Comparison of ENCODE assay signal across 25 cellular contexts in the genomic region with DNA sequence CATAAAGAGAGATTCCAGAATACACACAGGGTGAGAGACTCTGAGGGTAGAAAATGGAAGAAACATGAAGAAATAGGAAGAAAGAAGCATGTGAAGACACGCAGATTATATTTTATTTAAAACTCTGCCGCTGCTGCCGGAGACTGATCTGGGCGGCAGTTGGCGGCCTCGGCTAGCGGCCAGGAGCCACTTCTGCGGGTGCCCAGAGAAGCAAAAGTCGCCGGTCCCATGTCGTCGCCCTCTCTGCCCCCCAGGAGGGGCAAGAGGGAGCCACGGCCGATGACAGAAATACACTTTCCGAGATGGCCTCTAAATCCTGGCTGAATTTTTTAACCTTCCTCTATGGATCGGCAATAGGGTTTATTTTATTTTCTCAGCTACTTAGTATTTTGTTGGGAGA. TPM values are rescaled to one million over a fixed set of nuclear protein-coding genes. Genes with fewer than 3 reads are reported as not detected.
A peak's percentile ranks its signal among the peaks of the same experiment; 100 is the strongest.
DNase-seq lines count a peak whose midpoint lies in the region; ATAC-seq, FAIRE-seq and TF ChIP-seq lines count a peak whose summit lies in the region.
"Had no signal": no experiment of that assay in that cellular context is flagged by ENCODE, and none has a peak within 500 bp of the region (broad histone marks: within the 10 kb centered on the region; RNA-seq: fewer than 3 reads in every experiment).

No MANE protein-coding gene starts in this region.

- H2AK9ac ChIP-seq in IMR-90 (replicated peaks; ENCODE audit: low read depth, low read length, poor library complexity): no peak overlapping the region

- H2AFZ ChIP-seq in IMR-90 (replicated peaks; ENCODE audit: low read length, poor library complexity) (no peak overlapping the region), K562 (ENCODE audit: low read depth, low read length) (peak overlapping the region; percentile 22; the same call in 1 of the 2 replicates), neuron (ENCODE audit: low read depth, low read length) (peak overlapping the region; percentile 36)

- ATAC-seq in IMR-90 (ENCODE audit: low read depth) (no peak), K562 (no peak), HG03460 (IDR thresholded peaks at IDR 0.05; ENCODE audit: unreplicated experiment) (no peak)
- ATAC-seq: HCT116 had no signal

- H3K27me3 ChIP-seq in IMR-90 (ENCODE audit: control insufficient read depth, insufficient read depth, low read length) (no peaks in the 10 kb centered on the region), K562 (ENCODE audit: control insufficient read depth in 2 of 2, insufficient read depth in 2 of 2, low read length in 2 of 2) (no peaks in the 10 kb centered on the region), neuron (ENCODE audit: insufficient read depth, low read length) (no peaks in the 10 kb centered on the region)
- H3K27me3 ChIP-seq: BE2C; BLaER1 treated with 17β-estradiol and CSF1 and Interleukin-3, amounts not matched to agents 10 nM and 100 nM had no signal

- peaks cover 40% of the 10 kb centered on the region for H3K4me1 Mint-ChIP-seq in CD14-positive monocyte
- no peaks in the 10 kb centered on the region for H3K4me1 Mint-ChIP-seq in type B pancreatic cell (ENCODE audit: unreplicated experiment)

- in situ Hi-C loops in IMR-90 (cut with MboI; ENCODE audit: low sequenced_read_pairs) (no loop called here), K562 (cut with MboI) (no loop called here)

- DNase-seq in CD14-positive monocyte (ENCODE audit: low spot score) (no peak), IMR-90 (no peak), K562 (ENCODE audit: extremely low read depth in 1 of 4, low spot score in 3 of 4) (no peak), NK-92 (lab: John Stamatoyannopoulos, UW; ENCODE audit: unreplicated experiment) (no peak), Ammon's horn (ENCODE audit: low spot score) (no peak), type B pancreatic cell (ENCODE audit: extremely low spot score, unreplicated experiment) (no peak)
- DNase-seq: BE2C; Calu3; CD4-positive, alpha-beta memory T cell; COR-L47; DMS53; DMS79 treated with DMSO at 0.1 percent for 48 hours; GF-D8; H9 had no signal

- no peak overlapping the region for H3K4me2 ChIP-seq in IMR-90 (ENCODE audit: low read depth, low read length)
- no peak overlapping the region for H3K4me2 ChIP-seq in K562 (ENCODE audit: insufficient read depth, low read length)

- H3K4ac ChIP-seq in IMR-90 (ENCODE audit: low read depth, low read length): no peak overlapping the region

- TF ChIP-seq POLR2A in IMR-90 (IDR thresholded peaks at IDR 0.05; ENCODE audit: low read depth, low read length) (no peak), K562 (conservative IDR thresholded peaks at IDR 0.05) (no peak)

- H3K36me3 Mint-ChIP-seq in CD14-positive monocyte (no peaks in the 10 kb centered on the region), type B pancreatic cell (no peaks in the 10 kb centered on the region)
- H3K36me3 Mint-ChIP-seq: CD4-positive, alpha-beta memory T cell had no signal

- H2BK20ac ChIP-seq in IMR-90 (ENCODE audit: low read depth, low read length): peak overlapping the region; percentile 29; the same call in 1 of the 2 replicates

- H4K20me1 ChIP-seq in IMR-90 (ENCODE audit: insufficient read depth, low read length) (no peaks in the 10 kb centered on the region), K562 (replicated peaks; ENCODE audit: control insufficient read depth, insufficient read depth, low read length) (no peaks in the 10 kb centered on the region)
- H4K20me1 ChIP-seq: BLaER1 treated with 17β-estradiol and CSF1 and Interleukin-3, amounts not matched to agents 10 nM and 100 nM had no signal

- TF ChIP-seq RAD21 in IMR-90 (IDR thresholded peaks at IDR 0.05; ENCODE audit: low read length) (no peak), K562 (CRISPR knock-in tag; conservative IDR thresholded peaks at IDR 0.05 in 1 of 2, IDR thresholded peaks at IDR 0.05 in 1 of 2) (no peak)

- H4K8ac ChIP-seq in IMR-90 (ENCODE audit: low read depth in 2 of 2, low read length in 2 of 2): no peak overlapping the region

- H3K18ac ChIP-seq in IMR-90 (ENCODE audit: low read depth, low read length): no peak overlapping the region

- WGBS in IMR-90 (ENCODE audit: extremely low coverage in 2 of 2, insufficient read length in 1 of 2), 2 experiments: 97% methylated on average over 10 of the region's 16 CpGs; no CpG with 5 or more reads in 1 of the 2 experiments
- 54% methylated on average over 16 of the region's 16 CpGs for WGBS in K562 (ENCODE audit: insufficient coverage, low coverage, missing lambda C conversion rate)

- H3K27ac ChIP-seq in IMR-90 (ENCODE audit: insufficient read depth, low read length) (no peak overlapping the region), K562 (ENCODE audit: extremely low read depth, low read depth, low read length) (no peak overlapping the region)
- H3K27ac ChIP-seq: 22Rv1 had no signal

- H3K9ac ChIP-seq in IMR-90 (ENCODE audit: low read depth, low read length) (no peak overlapping the region), K562 (ENCODE audit: insufficient read depth in 1 of 2, low read depth in 2 of 2, low read length in 2 of 2) (no peak overlapping the region)

- intact Hi-C loops in CD14-positive monocyte (cut with micrococcal nuclease) (loop anchor here (5.0 to 10.0 kb wide), 2 partner anchors 35 to 197 kb away; partner anchors contain the start of gene IL6ST (in 1 of the 2)), IMR-90 (cut with micrococcal nuclease) (loop anchor here (10.0 kb wide), 1 partner anchor 867 kb away; no protein-coding TSS in a partner anchor), K562 (cut with micrococcal nuclease) (no loop called here)

- H3K56ac ChIP-seq in IMR-90 (ENCODE audit: extremely low read depth, insufficient read depth, low read length): no peak overlapping the region

- H3K27ac Mint-ChIP-seq in CD14-positive monocyte (peak overlapping the region in 6 of 7 donors; percentile 69 to 92 (median 80)), type B pancreatic cell (no peak overlapping the region)
- H3K27ac Mint-ChIP-seq: H9 had no signal

- H2BK15ac ChIP-seq in IMR-90 (ENCODE audit: low read depth, low read length): no peak overlapping the region; the same call in 2 of the 3 replicates

- H2BK5ac ChIP-seq in IMR-90 (ENCODE audit: low read depth, low read length, poor library complexity, severe bottlenecking): no peak overlapping the region

- no peak overlapping the region for H3K23ac ChIP-seq in IMR-90 (ENCODE audit: low read depth, low read length)

- H3K9me1 ChIP-seq in IMR-90 (ENCODE audit: insufficient read depth, low read length): no peaks in the 10 kb centered on the region
- no peaks in the 10 kb centered on the region for H3K9me1 ChIP-seq in K562 (ENCODE audit: control insufficient read depth, insufficient read depth, low read length)

- no peak overlapping the region for H3K14ac ChIP-seq in IMR-90 (replicated peaks; ENCODE audit: low read depth, low read length)

- dilution Hi-C loops in IMR-90 (cut with HindIII; ENCODE audit: low sequenced_read_pairs, unreplicated experiment): no loop called here

- H3K4me3 ChIP-seq in IMR-90 (ENCODE audit: insufficient read depth, low read depth, low read length) (no peak overlapping the region), K562 (no peak overlapping the region), neuron (ENCODE audit: low read length) (no peak overlapping the region)
- H3K4me3 ChIP-seq: BLaER1 treated with 17β-estradiol and CSF1 and Interleukin-3, amounts not matched to agents 10 nM and 100 nM had no signal

- peaks cover 0 to 3% (median 0%) of the 10 kb centered on the region in 7 donors for H3K9me3 Mint-ChIP-seq in CD14-positive monocyte
- peaks cover 5% of the 10 kb centered on the region for H3K9me3 Mint-ChIP-seq in type B pancreatic cell
- H3K9me3 Mint-ChIP-seq: H9 had no signal

- BruUV-seq in IMR-90 (replicated peaks; lab: Mats Ljungman, UMichigan): no TSS peak
- BruUV-seq in K562 (replicated peaks; lab: Mats Ljungman, UMichigan): no TSS peak

- H3K4me3 Mint-ChIP-seq in CD14-positive monocyte (peak overlapping the region in 1 of 2 donors; percentile 50), type B pancreatic cell (no peak overlapping the region)
- H3K4me3 Mint-ChIP-seq: CD4-positive, alpha-beta memory T cell; H9 had no signal

- H3K79me2 ChIP-seq in K562 (ENCODE audit: control insufficient read depth, insufficient read depth, low read length): no peaks in the 10 kb centered on the region

- no peak overlapping the region for H4K5ac ChIP-seq in IMR-90 (ENCODE audit: low read depth, low read length)

- no peak overlapping the region for H2AK5ac ChIP-seq in IMR-90 (ENCODE audit: low read depth, low read length)

- no peak for FAIRE-seq in K562 (lab: Jason Lieb, UNC)
- FAIRE-seq: A204.1, GM12892, H1 had no signal

- no peak overlapping the region; the same call in 1 of the 2 replicates for H4K91ac ChIP-seq in IMR-90 (ENCODE audit: insufficient read depth, low read depth, low read length)

- no peaks in the 10 kb centered on the region for H3K79me1 ChIP-seq in IMR-90 (ENCODE audit: low read depth in 1 of 2, low read length in 2 of 2)

- CTCF ChIA-PET in IMR-90 (lab: Yijun Ruan, JAX) (no interaction called here), K562 (lab: Yijun Ruan, JAX; ENCODE audit: low intra/inter-chr PET ratio) (interaction anchor here (0.6 kb wide), 1 partner anchor 17 kb away, joined by 3 read pairs; no protein-coding TSS in a partner anchor)

- no peaks in the 10 kb centered on the region for H3K36me3 ChIP-seq in IMR-90 (ENCODE audit: control insufficient read depth, insufficient read depth, low read length)
- no peaks in the 10 kb centered on the region for H3K36me3 ChIP-seq in K562 (ENCODE audit: control insufficient read depth, insufficient read depth, low read length)
- H3K36me3 ChIP-seq in neuron (ENCODE audit: insufficient read depth, low read length): no peaks in the 10 kb centered on the region
- H3K36me3 ChIP-seq: BE2C; BLaER1 treated with 17β-estradiol and CSF1 and Interleukin-3, amounts not matched to agents 10 nM and 100 nM had no signal

- H2BK120ac ChIP-seq in IMR-90 (ENCODE audit: low read depth, low read length): 0 out of 2 replicates have a peak overlapping the region, but pooled peaks have one; percentile 27

- no peak for TF ChIP-seq EP300 in K562 (IDR thresholded peaks at IDR 0.05; ENCODE audit: low read length)

- POLR2A ChIA-PET in IMR-90 (lab: Charles Lee; ENCODE audit: unreplicated experiment) (no interaction called here), K562 (lab: Yijun Ruan, JAX) (no interaction called here)

- peaks cover 0 to 1% (median 0%) of the 10 kb centered on the region in 3 donors for H3K27me3 Mint-ChIP-seq in CD14-positive monocyte (ENCODE audit: low read depth in 3 of 3)
- no peaks in the 10 kb centered on the region for H3K27me3 Mint-ChIP-seq in type B pancreatic cell
- H3K27me3 Mint-ChIP-seq: CD4-positive, alpha-beta memory T cell had no signal

- H3K4me1 ChIP-seq in IMR-90 (ENCODE audit: control insufficient read depth, insufficient read depth, low read length) (peaks cover 2% of the 10 kb centered on the region; the same call in 1 of the 2 replicates), K562 (replicated peaks in 1 of 2; ENCODE audit: control insufficient read depth in 2 of 2, insufficient read depth in 2 of 2, low read length in 2 of 2) (peaks cover 0 to 3% of the 10 kb centered on the region in 2 experiments; a peak in 2 of 5 replicates), neuron (ENCODE audit: insufficient read depth, low read length) (no peaks in the 10 kb centered on the region)
- H3K4me1 ChIP-seq: BE2C had no signal

- peaks cover 2% of the 10 kb centered on the region; the same call in 1 of the 2 replicates for H3K9me3 ChIP-seq in IMR-90 (ENCODE audit: control insufficient read depth, insufficient read depth, low read length)
- H3K9me3 ChIP-seq in K562 (replicated peaks; ENCODE audit: control insufficient read depth, insufficient read depth, low read depth, low read length): no peaks in the 10 kb centered on the region
- no peaks in the 10 kb centered on the region for H3K9me3 ChIP-seq in neuron (ENCODE audit: low read length)
- H3K9me3 ChIP-seq: BE2C had no signal

- TF ChIP-seq CTCF in CD14-positive monocyte (IDR thresholded peaks at IDR 0.05): no peak
- no peak for TF ChIP-seq CTCF in IMR-90 (conservative IDR thresholded peaks at IDR 0.05; ENCODE audit: low read depth, low read length)
- TF ChIP-seq CTCF in K562 (IDR thresholded peaks at IDR 0.05 in 2 of 3, conservative IDR thresholded peaks at IDR 0.05 in 1 of 3; ENCODE audit: insufficient read depth in 2 of 3, low read depth in 1 of 3, low read length in 3 of 3): no peak
- no peak for TF ChIP-seq CTCF in type B pancreatic cell (conservative IDR thresholded peaks at IDR 0.05)

RNA-seq across cellular contexts. Expression of gene ANKRD55, which starts 40.9 kb away (rescaled TPM):
- under 1 TPM; 0.20 to 0.28 TPM for polyA plus RNA-seq in CD14-positive monocyte
- 0.28 TPM in 1 of 2 replicates, not detected in the other for total RNA-seq in IMR-90 (2012; rRNA removed)
- not detected in 2 replicates for polyA plus RNA-seq in IMR-90 (2012; rRNA removed)
- polyA plus RNA-seq in IMR-90 (2012; cell fraction: cytosol; rRNA removed): 0.13 TPM in 1 of 2 replicates, not detected in the other
- polyA plus RNA-seq in IMR-90 (2012; cell fraction: nucleus; rRNA removed; ENCODE audit: low replicate concordance): not detected in 2 replicates
- 2.5 and 3.5 TPM in 2 replicates for total RNA-seq in K562 (2011; cell fraction: chromatin; rRNA removed; ENCODE audit: low replicate concordance)
- total RNA-seq in K562 (2011; cell fraction: nucleolus; rRNA removed): 0.92 and 2.2 TPM in 2 replicates
- 1.6 and 2.2 TPM in 2 replicates for total RNA-seq in K562 (2011; cell fraction: nucleoplasm; rRNA removed)
- total RNA-seq in K562 (2014; rRNA removed): 4.4 and 4.8 TPM in 2 replicates
- total RNA-seq in K562 (2014; rRNA removed; fragmentation: Illumina TruSeq; extraction: Trizol): 3.2 and 3.5 TPM in 2 replicates
- total RNA-seq in K562 (2015; rRNA removed; fragmentation: Illumina TruSeq; extraction: Trizol): 7.1 and 7.5 TPM in 2 replicates
- total RNA-seq in K562 (2021): 3.4 and 3.6 TPM in 2 replicates
- polyA plus RNA-seq in K562 (2011; rRNA removed): 2.3 and 10.6 TPM in 2 replicates
- polyA plus RNA-seq in K562 (2011; cell fraction: cytosol; rRNA removed): 2.2 and 8.9 TPM in 2 replicates
- 1.2 and 6.2 TPM in 2 replicates for polyA plus RNA-seq in K562 (2011; cell fraction: nucleus; rRNA removed)
- 8.3 and 11.9 TPM in 2 replicates for polyA plus RNA-seq in K562 (2012)
- polyA plus RNA-seq in K562 (2014; fragmentation: Illumina TruSeq; extraction: Trizol): 5.8 and 6.5 TPM in 2 replicates
- 10 to 100 TPM in 1 of 2 experiments, 1 to 10 TPM in 1; 10.0 to 10.2 TPM for polyA plus RNA-seq in K562 (2014; fragmentation: Nextera tagmentation; extraction: Ambion mirVana)
- polyA plus RNA-seq in K562 (2014; rRNA removed): 4.6 TPM in 2 replicates
- 2.0 and 11.6 TPM in 2 replicates for polyA minus RNA-seq in K562 (2011; rRNA and poly(A)+ RNA removed)
- 4.0 TPM in 1 of 2 replicates, not detected in the other for polyA minus RNA-seq in K562 (2011; cell fraction: cytosol; rRNA and poly(A)+ RNA removed)
- 1.2 and 3.1 TPM in 2 replicates for polyA minus RNA-seq in K562 (2011; cell fraction: nucleus; rRNA and poly(A)+ RNA removed)
- not detected in 2 replicates for total RNA-seq in type B pancreatic cell (ENCODE audit: low replicate concordance)
- total RNA-seq: Calu3, Daoy, G401, H1, H9 had no signal
- polyA plus RNA-seq: AG04450, H1 had no signal
